In the genomic region with DNA sequence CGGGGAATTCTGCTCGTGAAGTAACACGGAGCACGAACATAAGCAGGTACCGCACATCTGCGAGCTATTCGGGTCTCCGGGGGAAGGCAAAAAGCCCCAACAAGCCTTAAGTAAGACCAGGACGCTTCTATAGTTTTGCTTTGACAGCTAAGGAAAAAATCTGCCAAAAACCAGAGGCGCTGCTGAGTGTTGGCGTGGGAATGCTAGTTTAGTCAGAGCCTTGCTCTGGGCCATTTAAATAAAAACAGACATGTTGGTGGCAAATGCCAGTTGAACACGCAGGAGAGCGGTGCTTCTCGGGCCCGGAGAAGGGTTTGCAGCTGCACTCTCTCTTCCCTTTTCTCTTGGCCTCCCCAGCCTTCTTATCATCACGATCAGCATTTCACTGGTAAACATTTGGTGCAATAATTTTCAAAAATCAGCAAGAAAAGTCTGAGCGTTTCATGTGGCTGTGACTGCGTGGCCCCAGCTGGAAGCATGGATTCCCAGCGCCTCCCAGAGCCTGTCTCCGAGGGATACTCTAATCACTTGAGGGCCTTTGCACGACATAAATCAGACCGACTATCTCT, we compare ENCODE assay signal across 1 cellular context.
TF ChIP-seq lines count a peak whose summit lies in the region.

No MANE protein-coding gene starts in this region.

TF ChIP-seq in K562, 482 proteins besides CTCF, POLR2A, EP300 and RAD21 (continued from another document and continues in another):
- TF ChIP-seq, protein P1, sequence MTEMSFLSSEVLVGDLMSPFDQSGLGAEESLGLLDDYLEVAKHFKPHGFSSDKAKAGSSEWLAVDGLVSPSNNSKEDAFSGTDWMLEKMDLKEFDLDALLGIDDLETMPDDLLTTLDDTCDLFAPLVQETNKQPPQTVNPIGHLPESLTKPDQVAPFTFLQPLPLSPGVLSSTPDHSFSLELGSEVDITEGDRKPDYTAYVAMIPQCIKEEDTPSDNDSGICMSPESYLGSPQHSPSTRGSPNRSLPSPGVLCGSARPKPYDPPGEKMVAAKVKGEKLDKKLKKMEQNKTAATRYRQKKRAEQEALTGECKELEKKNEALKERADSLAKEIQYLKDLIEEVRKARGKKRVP (CRISPR knock-in tag; IDR thresholded peaks at IDR 0.05): peak; percentile 29; the same call in 1 of the 2 replicates
- peak; percentile 75 for TF ChIP-seq GATA2 (CRISPR knock-in tag; IDR thresholded peaks at IDR 0.05)
- peak; percentile 11; the same call in 1 of the 2 replicates for TF ChIP-seq PHF8 (IDR thresholded peaks at IDR 0.05; ENCODE audit: borderline replicate concordance, low read length)
- peak; percentile 59 for TF ChIP-seq MEIS2 (IDR thresholded peaks at IDR 0.05; ENCODE audit: partially characterized antibody)
- TF ChIP-seq, protein P2, sequence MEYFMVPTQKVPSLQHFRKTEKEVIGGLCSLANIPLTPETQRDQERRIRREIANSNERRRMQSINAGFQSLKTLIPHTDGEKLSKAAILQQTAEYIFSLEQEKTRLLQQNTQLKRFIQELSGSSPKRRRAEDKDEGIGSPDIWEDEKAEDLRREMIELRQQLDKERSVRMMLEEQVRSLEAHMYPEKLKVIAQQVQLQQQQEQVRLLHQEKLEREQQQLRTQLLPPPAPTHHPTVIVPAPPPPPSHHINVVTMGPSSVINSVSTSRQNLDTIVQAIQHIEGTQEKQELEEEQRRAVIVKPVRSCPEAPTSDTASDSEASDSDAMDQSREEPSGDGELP (CRISPR knock-in tag; IDR thresholded peaks at IDR 0.05; ENCODE audit: borderline replicate concordance): peak; percentile 29; the same call in 1 of the 2 replicates
- TF ChIP-seq ZNF23 (CRISPR knock-in tag; IDR thresholded peaks at IDR 0.05): no peak
- TF ChIP-seq ZBTB17 (CRISPR knock-in tag; IDR thresholded peaks at IDR 0.05): no peak
- TF ChIP-seq ZBTB8A (IDR thresholded peaks at IDR 0.05; ENCODE audit: partially characterized antibody): no peak
- peak; percentile 83 for TF ChIP-seq ZNF589 (CRISPR knock-in tag; IDR thresholded peaks at IDR 0.05; ENCODE audit: low read depth)
- TF ChIP-seq ZNF175 (CRISPR knock-in tag; IDR thresholded peaks at IDR 0.05; ENCODE audit: low read depth): peak; percentile 81; the same call in 1 of the 2 replicates
- peak; percentile 82 for TF ChIP-seq FOXJ2 (tag; IDR thresholded peaks at IDR 0.05)
- no peak for TF ChIP-seq ZNF696 (CRISPR knock-in tag; conservative IDR thresholded peaks at IDR 0.05)
- TF ChIP-seq ARID1B (IDR thresholded peaks at IDR 0.05): 0 out of 2 replicates have a peak, but pooled peaks have one; percentile 17
- 0 out of 2 replicates have a peak, but pooled peaks have one; percentile 47 for TF ChIP-seq ZNF197 (CRISPR knock-in tag; IDR thresholded peaks at IDR 0.05; ENCODE audit: low read depth)
- no peak for TF ChIP-seq ZNF239 (CRISPR knock-in tag; IDR thresholded peaks at IDR 0.05)
- TF ChIP-seq, protein P3, sequence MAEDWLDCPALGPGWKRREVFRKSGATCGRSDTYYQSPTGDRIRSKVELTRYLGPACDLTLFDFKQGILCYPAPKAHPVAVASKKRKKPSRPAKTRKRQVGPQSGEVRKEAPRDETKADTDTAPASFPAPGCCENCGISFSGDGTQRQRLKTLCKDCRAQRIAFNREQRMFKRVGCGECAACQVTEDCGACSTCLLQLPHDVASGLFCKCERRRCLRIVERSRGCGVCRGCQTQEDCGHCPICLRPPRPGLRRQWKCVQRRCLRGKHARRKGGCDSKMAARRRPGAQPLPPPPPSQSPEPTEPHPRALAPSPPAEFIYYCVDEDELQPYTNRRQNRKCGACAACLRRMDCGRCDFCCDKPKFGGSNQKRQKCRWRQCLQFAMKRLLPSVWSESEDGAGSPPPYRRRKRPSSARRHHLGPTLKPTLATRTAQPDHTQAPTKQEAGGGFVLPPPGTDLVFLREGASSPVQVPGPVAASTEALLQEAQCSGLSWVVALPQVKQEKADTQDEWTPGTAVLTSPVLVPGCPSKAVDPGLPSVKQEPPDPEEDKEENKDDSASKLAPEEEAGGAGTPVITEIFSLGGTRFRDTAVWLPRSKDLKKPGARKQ (CRISPR knock-in tag; IDR thresholded peaks at IDR 0.05): 0 out of 2 replicates have a peak, but pooled peaks have one; percentile 19
- TF ChIP-seq FOXM1 (IDR thresholded peaks at IDR 0.05; ENCODE audit: low read depth): peak; percentile 93; the same call in 1 of the 2 replicates
- TF ChIP-seq FOXM1 (CRISPR knock-in tag; IDR thresholded peaks at IDR 0.05; ENCODE audit: low read depth): no peak
- peak; percentile 56; the same call in 1 of the 2 replicates for TF ChIP-seq LEF1 (IDR thresholded peaks at IDR 0.05)
- TF ChIP-seq BACH1 (tag; IDR thresholded peaks at IDR 0.05): peak; percentile 54; the same call in 1 of the 2 replicates
- TF ChIP-seq, protein P4, sequence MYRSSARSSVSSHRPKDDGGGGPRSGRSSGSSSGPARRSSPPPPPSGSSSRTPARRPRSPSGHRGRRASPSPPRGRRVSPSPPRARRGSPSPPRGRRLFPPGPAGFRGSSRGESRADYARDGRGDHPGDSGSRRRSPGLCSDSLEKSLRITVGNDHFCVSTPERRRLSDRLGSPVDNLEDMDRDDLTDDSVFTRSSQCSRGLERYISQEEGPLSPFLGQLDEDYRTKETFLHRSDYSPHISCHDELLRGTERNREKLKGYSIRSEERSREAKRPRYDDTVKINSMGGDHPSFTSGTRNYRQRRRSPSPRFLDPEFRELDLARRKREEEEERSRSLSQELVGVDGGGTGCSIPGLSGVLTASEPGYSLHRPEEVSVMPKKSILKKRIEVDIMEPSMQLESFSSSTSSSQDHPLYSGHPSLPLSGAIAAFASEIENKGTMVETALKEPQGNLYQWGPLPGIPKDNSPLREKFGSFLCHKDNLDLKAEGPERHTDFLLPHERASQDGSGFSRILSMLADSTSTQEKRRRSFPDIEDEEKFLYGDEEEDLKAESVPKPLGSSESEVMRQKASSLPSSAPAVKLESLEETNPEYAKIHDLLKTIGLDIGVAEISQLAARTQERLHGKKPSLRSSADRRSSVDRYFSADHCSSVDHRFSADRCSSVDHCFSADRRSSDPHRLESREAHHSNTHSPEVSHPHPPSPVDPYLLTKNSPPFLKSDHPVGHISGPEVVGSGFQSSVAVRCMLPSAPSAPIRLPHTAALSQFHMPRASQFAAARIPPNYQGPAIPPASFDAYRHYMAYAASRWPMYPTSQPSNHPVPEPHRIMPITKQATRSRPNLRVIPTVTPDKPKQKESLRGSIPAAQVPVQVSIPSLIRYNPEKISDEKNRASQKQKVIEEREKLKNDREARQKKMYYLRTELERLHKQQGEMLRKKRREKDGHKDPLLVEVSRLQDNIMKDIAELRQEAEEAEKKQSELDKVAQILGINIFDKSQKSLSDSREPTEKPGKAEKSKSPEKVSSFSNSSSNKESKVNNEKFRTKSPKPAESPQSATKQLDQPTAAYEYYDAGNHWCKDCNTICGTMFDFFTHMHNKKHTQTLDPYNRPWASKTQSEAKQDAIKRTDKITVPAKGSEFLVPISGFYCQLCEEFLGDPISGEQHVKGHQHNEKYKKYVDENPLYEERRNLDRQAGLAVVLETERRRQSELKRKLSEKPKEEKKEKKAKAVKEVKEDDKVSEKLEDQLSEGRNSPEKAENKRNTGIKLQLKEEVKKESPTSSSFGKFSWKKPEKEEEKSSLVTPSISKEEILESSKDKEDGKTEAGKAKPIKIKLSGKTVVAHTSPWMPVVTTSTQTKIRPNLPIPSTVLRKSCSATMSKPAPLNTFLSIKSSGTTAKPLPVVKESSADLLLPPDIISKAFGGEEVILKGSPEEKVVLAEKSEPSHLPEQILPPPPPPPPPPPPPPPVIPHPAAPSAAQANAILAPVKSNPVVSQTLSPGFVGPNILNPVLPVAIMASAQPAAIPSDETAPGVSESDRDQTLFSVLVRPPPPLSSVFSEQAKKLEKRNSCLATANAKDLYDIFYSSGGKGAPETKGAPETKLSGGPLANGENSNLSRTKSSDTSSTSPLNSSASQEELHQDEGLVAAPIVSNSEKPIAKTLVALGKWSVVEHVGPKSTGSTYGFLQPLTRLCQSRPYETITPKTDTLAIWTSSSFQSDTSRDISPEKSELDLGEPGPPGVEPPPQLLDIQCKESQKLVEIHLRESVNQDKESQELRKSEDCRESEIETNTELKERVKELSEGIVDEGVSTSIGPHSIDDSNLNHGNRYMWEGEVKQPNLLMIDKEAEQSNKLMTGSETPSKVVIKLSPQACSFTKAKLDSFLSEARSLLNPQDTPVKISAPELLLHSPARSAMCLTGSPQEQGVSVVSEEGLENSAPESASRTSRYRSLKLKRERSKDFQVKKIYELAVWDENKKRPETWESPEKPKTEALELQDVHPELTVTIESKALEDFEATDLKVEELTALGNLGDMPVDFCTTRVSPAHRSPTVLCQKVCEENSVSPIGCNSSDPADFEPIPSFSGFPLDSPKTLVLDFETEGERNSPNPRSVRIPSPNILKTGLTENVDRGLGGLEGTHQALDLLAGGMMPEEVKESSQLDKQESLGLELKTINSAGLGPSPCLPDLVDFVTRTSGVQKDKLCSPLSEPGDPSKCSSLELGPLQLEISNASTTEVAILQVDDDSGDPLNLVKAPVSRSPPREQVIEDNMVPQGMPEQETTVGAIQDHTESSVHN (IDR thresholded peaks at IDR 0.05; ENCODE audit: borderline replicate concordance in 1 of 2, low read depth in 1 of 2): 0 out of 4 replicates have a peak, but pooled peaks of 1 of the 2 experiments have one; percentile 23
- 0 out of 2 replicates have a peak, but pooled peaks have one; percentile 11 for TF ChIP-seq MAFG (tag; conservative IDR thresholded peaks at IDR 0.05)
- TF ChIP-seq SMARCE1 (IDR thresholded peaks at IDR 0.05): peak; percentile 51; the same call in 1 of the 2 replicates
- TF ChIP-seq NR2F6 (CRISPR knock-in tag; IDR thresholded peaks at IDR 0.05): no peak
- TF ChIP-seq DACH1 (IDR thresholded peaks at IDR 0.05; ENCODE audit: partially characterized antibody): no peak
- 0 out of 2 replicates have a peak, but pooled peaks have one; percentile 48 for TF ChIP-seq ZNF584 (CRISPR knock-in tag; IDR thresholded peaks at IDR 0.05; ENCODE audit: low read depth)
- no peak for TF ChIP-seq NCOR1 (IDR thresholded peaks at IDR 0.05)
- TF ChIP-seq, protein P5, sequence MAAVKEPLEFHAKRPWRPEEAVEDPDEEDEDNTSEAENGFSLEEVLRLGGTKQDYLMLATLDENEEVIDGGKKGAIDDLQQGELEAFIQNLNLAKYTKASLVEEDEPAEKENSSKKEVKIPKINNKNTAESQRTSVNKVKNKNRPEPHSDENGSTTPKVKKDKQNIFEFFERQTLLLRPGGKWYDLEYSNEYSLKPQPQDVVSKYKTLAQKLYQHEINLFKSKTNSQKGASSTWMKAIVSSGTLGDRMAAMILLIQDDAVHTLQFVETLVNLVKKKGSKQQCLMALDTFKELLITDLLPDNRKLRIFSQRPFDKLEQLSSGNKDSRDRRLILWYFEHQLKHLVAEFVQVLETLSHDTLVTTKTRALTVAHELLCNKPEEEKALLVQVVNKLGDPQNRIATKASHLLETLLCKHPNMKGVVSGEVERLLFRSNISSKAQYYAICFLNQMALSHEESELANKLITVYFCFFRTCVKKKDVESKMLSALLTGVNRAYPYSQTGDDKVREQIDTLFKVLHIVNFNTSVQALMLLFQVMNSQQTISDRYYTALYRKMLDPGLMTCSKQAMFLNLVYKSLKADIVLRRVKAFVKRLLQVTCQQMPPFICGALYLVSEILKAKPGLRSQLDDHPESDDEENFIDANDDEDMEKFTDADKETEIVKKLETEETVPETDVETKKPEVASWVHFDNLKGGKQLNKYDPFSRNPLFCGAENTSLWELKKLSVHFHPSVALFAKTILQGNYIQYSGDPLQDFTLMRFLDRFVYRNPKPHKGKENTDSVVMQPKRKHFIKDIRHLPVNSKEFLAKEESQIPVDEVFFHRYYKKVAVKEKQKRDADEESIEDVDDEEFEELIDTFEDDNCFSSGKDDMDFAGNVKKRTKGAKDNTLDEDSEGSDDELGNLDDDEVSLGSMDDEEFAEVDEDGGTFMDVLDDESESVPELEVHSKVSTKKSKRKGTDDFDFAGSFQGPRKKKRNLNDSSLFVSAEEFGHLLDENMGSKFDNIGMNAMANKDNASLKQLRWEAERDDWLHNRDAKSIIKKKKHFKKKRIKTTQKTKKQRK (IDR thresholded peaks at IDR 0.05; ENCODE audit: borderline replicate concordance, low read depth, low read length): no peak
- peak; percentile 53; the same call in 1 of the 2 replicates for TF ChIP-seq SPI1 (IDR thresholded peaks at IDR 0.05; ENCODE audit: borderline replicate concordance, low read depth, low read length)
- TF ChIP-seq TRIM24 (IDR thresholded peaks at IDR 0.05): peak in 1 of 2 experiments; percentile 15; a peak in 1 of 4 replicates
- TF ChIP-seq, protein P6, sequence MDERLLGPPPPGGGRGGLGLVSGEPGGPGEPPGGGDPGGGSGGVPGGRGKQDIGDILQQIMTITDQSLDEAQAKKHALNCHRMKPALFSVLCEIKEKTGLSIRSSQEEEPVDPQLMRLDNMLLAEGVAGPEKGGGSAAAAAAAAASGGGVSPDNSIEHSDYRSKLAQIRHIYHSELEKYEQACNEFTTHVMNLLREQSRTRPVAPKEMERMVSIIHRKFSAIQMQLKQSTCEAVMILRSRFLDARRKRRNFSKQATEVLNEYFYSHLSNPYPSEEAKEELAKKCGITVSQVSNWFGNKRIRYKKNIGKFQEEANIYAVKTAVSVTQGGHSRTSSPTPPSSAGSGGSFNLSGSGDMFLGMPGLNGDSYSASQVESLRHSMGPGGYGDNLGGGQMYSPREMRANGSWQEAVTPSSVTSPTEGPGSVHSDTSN (CRISPR knock-in tag; IDR thresholded peaks at IDR 0.05; ENCODE audit: low read depth): no peak
- TF ChIP-seq, protein P6 (tag; conservative IDR thresholded peaks at IDR 0.05; ENCODE audit: low read depth): peak; percentile 38; the same call in 1 of the 2 replicates
- TF ChIP-seq, protein P7, sequence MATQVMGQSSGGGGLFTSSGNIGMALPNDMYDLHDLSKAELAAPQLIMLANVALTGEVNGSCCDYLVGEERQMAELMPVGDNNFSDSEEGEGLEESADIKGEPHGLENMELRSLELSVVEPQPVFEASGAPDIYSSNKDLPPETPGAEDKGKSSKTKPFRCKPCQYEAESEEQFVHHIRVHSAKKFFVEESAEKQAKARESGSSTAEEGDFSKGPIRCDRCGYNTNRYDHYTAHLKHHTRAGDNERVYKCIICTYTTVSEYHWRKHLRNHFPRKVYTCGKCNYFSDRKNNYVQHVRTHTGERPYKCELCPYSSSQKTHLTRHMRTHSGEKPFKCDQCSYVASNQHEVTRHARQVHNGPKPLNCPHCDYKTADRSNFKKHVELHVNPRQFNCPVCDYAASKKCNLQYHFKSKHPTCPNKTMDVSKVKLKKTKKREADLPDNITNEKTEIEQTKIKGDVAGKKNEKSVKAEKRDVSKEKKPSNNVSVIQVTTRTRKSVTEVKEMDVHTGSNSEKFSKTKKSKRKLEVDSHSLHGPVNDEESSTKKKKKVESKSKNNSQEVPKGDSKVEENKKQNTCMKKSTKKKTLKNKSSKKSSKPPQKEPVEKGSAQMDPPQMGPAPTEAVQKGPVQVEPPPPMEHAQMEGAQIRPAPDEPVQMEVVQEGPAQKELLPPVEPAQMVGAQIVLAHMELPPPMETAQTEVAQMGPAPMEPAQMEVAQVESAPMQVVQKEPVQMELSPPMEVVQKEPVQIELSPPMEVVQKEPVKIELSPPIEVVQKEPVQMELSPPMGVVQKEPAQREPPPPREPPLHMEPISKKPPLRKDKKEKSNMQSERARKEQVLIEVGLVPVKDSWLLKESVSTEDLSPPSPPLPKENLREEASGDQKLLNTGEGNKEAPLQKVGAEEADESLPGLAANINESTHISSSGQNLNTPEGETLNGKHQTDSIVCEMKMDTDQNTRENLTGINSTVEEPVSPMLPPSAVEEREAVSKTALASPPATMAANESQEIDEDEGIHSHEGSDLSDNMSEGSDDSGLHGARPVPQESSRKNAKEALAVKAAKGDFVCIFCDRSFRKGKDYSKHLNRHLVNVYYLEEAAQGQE (CRISPR knock-in tag; IDR thresholded peaks at IDR 0.05; ENCODE audit: low read depth): no peak
